ENCODE assay signal across 7 cellular contexts in the genomic region with DNA sequence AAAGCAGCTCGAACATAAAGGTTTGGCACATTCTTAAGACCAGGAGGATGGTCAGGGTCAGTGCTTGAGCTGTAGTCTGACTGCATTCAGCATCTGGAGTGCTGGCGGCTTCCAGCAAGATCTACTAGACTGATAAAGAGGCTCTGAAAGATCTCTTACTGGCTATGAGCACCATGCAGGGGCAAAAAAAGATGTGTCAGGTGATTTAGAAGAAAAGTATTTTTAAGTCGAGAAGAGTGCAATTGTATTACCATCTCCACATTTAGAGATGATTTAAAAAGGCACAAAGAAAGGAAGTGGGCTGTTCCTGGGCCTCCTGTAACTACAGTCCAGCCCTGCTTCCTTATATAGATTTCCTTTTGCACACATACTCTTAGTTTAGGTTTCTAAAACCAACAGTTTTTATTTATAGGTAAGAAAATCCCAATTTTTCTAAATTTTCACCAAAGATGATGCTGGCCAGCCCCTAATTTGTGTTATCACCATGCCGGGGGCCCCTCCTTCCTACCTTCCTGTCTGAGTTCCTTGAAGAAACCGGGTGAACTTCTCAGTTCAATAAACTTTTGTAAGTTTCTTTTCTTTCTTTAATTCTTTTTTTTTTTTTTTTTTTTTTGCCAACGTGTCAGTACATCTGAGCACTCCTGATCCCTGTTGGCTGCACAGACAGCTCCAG.
A peak's percentile ranks its signal among the peaks of the same experiment; 100 is the strongest.
DNase-seq lines count a peak whose midpoint lies in the region; ATAC-seq and TF ChIP-seq lines count a peak whose summit lies in the region.

No MANE protein-coding gene starts in this region.

- TF ChIP-seq CTCF in Peyer's patch (IDR thresholded peaks at IDR 0.05), result no peak

- H3K27me3 ChIP-seq in Peyer's patch (no peaks in the 10 kb centered on the region), trophoblast cell (ENCODE audit: insufficient read depth, low read length) (no peaks in the 10 kb centered on the region)

- peak overlapping the region; percentile 96 for H4K91ac ChIP-seq in trophoblast cell (ENCODE audit: low read depth, low read length)

- H3K14ac ChIP-seq in trophoblast cell (ENCODE audit: low read length), result peak overlapping the region; percentile 76

- H4K12ac ChIP-seq in trophoblast cell (ENCODE audit: low read depth, low read length), result no peak overlapping the region

- H3K4ac ChIP-seq in trophoblast cell (ENCODE audit: low read depth, low read length), result peak overlapping the region; percentile 56

- H2BK12ac ChIP-seq in trophoblast cell (ENCODE audit: low read length), result peak overlapping the region; percentile 68

- ATAC-seq in GM19351 (IDR thresholded peaks at IDR 0.05; ENCODE audit: unreplicated experiment), result peak; percentile 58

- peak overlapping the region; percentile 80 for H4K8ac ChIP-seq in trophoblast cell (ENCODE audit: low read depth, low read length)

- no peaks in the 10 kb centered on the region for H3K79me2 ChIP-seq in trophoblast cell (ENCODE audit: control insufficient read depth, insufficient read depth, low read length, poor library complexity)

- no peak overlapping the region for H3K23ac ChIP-seq in trophoblast cell (ENCODE audit: low read length)

- H3K27ac ChIP-seq in Peyer's patch (peak overlapping the region; percentile 57 to 81 (median 66)), trophoblast cell (ENCODE audit: low read depth, low read length) (peak overlapping the region; percentile 89)

- H3K9ac ChIP-seq in trophoblast cell (ENCODE audit: low read length), result peak overlapping the region; percentile 83

- no peaks in the 10 kb centered on the region for H3K36me3 ChIP-seq in Peyer's patch
- H3K36me3 ChIP-seq in trophoblast cell (ENCODE audit: control insufficient read depth in 1 of 2, insufficient read depth in 2 of 2, low read length in 2 of 2), result no peaks in the 10 kb centered on the region

- H2AFZ ChIP-seq in trophoblast cell (ENCODE audit: insufficient read depth, low read length, poor library complexity), result no peak overlapping the region

- peak overlapping the region; percentile 97 for H2BK5ac ChIP-seq in trophoblast cell (ENCODE audit: low read depth, low read length, poor library complexity)

- H3K4me1 ChIP-seq in Peyer's patch, result peaks cover 0 to 39% (median 0%) of the 10 kb centered on the region in 4 donors
- peaks cover 19 to 34% of the 10 kb centered on the region in 2 experiments for H3K4me1 ChIP-seq in trophoblast cell (ENCODE audit: control insufficient read depth in 1 of 2, insufficient read depth in 2 of 2, low read length in 2 of 2)

- H3K4me2 ChIP-seq in trophoblast cell (ENCODE audit: low read length), result peak overlapping the region; percentile 46

- TF ChIP-seq POLR2A in Peyer's patch (IDR thresholded peaks at IDR 0.05) (no peak), erythroblast (IDR thresholded peaks at IDR 0.05; ENCODE audit: low read length) (no peak)

- H3K9me3 ChIP-seq in Peyer's patch (no peaks in the 10 kb centered on the region), trophoblast cell (ENCODE audit: insufficient read depth, low read depth, low read length) (no peaks in the 10 kb centered on the region)

- H3K18ac ChIP-seq in trophoblast cell (ENCODE audit: low read length), result no peak overlapping the region

- no peak overlapping the region for H2AK5ac ChIP-seq in trophoblast cell (ENCODE audit: low read length)

- H3K4me3 ChIP-seq in Peyer's patch (no peak overlapping the region), trophoblast cell (ENCODE audit: low read depth, low read length) (no peak overlapping the region)

- H2BK120ac ChIP-seq in trophoblast cell (ENCODE audit: insufficient read depth, low read length, poor library complexity), result peak overlapping the region; percentile 97

- H3K79me1 ChIP-seq in trophoblast cell (ENCODE audit: low read length), result peaks cover 44% of the 10 kb centered on the region

- DNase-seq in Peyer's patch, result no peak
- DNase-seq in erythroblast (lab: John Stamatoyannopoulos, UW), result peak; percentile 4
- peak; percentile 76 to 87 for DNase-seq in trophoblast cell
- no peak for DNase-seq in GM19240 (ENCODE audit: insufficient read length, low spot score)
- DNase-seq in activated CD4-positive, alpha-beta T cell treated with anti-CD3 and anti-CD28 coated beads for 4 hours, result no peak
- no peak for DNase-seq in KG1 (lab: John Stamatoyannopoulos, UW)

- no CpG with 5 or more reads among the region's 6 CpGs for WGBS in trophoblast cell (ENCODE audit: extremely low coverage, insufficient coverage, insufficient read length)

Comparison
In these comparisons a context has a peak if more than half of its experiments do, and no peak if none do; other contexts are left out.
1. DNase-seq: peak in erythroblast (2 of 2) and trophoblast cell (2 of 2); none in Peyer's patch (0 of 3), GM19240 (single experiment), activated CD4-positive, alpha-beta T cell treated with anti-CD3 and anti-CD28 coated beads for 4 hours (0 of 2) and KG1 (single experiment).